9 cellular contexts compared by ENCODE assay signal in genomic region chr10:22322663-22323160, GRCh38. TPM values are rescaled to one million over a fixed set of nuclear protein-coding genes. Genes with fewer than 3 reads are reported as not detected.
DNase-seq lines count a peak whose midpoint lies in the region; ATAC-seq and TF ChIP-seq lines count a peak whose summit lies in the region.
"Had no signal": no experiment of that assay in that cellular context is flagged by ENCODE, and none has a peak within 500 bp of the region (broad histone marks: within the 10 kb centered on the region; RNA-seq: fewer than 3 reads in every experiment).

No MANE protein-coding gene starts in this region.

- H3K27ac Mint-ChIP-seq in naive thymus-derived CD8-positive, alpha-beta T cell: peak overlapping the region; percentile 72 to 94 (median 88)

- H3K4me3 Mint-ChIP-seq in naive thymus-derived CD8-positive, alpha-beta T cell: peak overlapping the region; percentile 81 to 94 (median 86)

- H3K4me1 Mint-ChIP-seq in naive thymus-derived CD8-positive, alpha-beta T cell: peaks cover 11 to 66% (median 48%) of the 10 kb centered on the region in 4 donors

- H3K36me3 Mint-ChIP-seq in naive thymus-derived CD8-positive, alpha-beta T cell: peaks cover 2 to 15% (median 5%) of the 10 kb centered on the region in 3 donors

- peak overlapping the region; percentile 71 for H3K4me3 ChIP-seq in AG10803 (ENCODE audit: low read length)
- peak overlapping the region; percentile 66 for H3K4me3 ChIP-seq in Jurkat, Clone E6-1 (ENCODE audit: low read length)
- H3K4me3 ChIP-seq in choroid plexus epithelial cell (ENCODE audit: low read depth, low read length): peak overlapping the region; percentile 57

- DNase-seq in AG10803 (ENCODE audit: low read depth) (no peak), choroid plexus epithelial cell (ENCODE audit: low read depth) (no peak), NCI-H1436 treated with DMSO at 0.1 percent for 48 hours (lab: John Stamatoyannopoulos, UW) (no peak), iPS-NIHi11 (ENCODE audit: low spot score) (no peak), NCI-H1436 (lab: John Stamatoyannopoulos, UW) (no peak)
- DNase-seq in Jurkat, Clone E6-1 (ENCODE audit: low read depth, low spot score): no peak
- peak in 1 of 10 donors; percentile 17 for DNase-seq in naive thymus-derived CD8-positive, alpha-beta T cell
- DNase-seq: NCI-H526 had no signal

- no peak for ATAC-seq in naive thymus-derived CD8-positive, alpha-beta T cell
- no peak for ATAC-seq in GM18858 (IDR thresholded peaks at IDR 0.05; ENCODE audit: unreplicated experiment)

- POLR2A ChIA-PET in naive thymus-derived CD8-positive, alpha-beta T cell (lab: Charles Lee): interaction anchor here (0.9 to 6.0 kb wide), 8 partner anchors 9 to 347 kb away, joined by 3 to 53 read pairs (median 8); partner anchors contain the start of gene DNAJC1

- peaks cover 3 to 35% (median 22%) of the 10 kb centered on the region in 5 donors for H3K27me3 Mint-ChIP-seq in naive thymus-derived CD8-positive, alpha-beta T cell

- TF ChIP-seq CTCF in AG10803 (conservative IDR thresholded peaks at IDR 0.05; ENCODE audit: low read length) (no peak), choroid plexus epithelial cell (conservative IDR thresholded peaks at IDR 0.05; ENCODE audit: low read depth, low read length) (no peak)

- H3K9me3 Mint-ChIP-seq in naive thymus-derived CD8-positive, alpha-beta T cell: peaks cover 0 to 3% (median 0%) of the 10 kb centered on the region in 9 donors

RNA-seq across cellular contexts. Expression of gene BMI1, which starts 1.8 kb away (rescaled TPM):
- 68.3 TPM for polyA plus RNA-seq in Jurkat, Clone E6-1 (2012; ENCODE audit: insufficient read depth, insufficient read length)
- total RNA-seq in naive thymus-derived CD8-positive, alpha-beta T cell: 10 to 100 TPM; 70.2 to 80.3 TPM
- polyA plus RNA-seq in naive thymus-derived CD8-positive, alpha-beta T cell: 10 to 100 TPM; 22.5 to 32.9 (median 25.7) TPM

RNA-seq across cellular contexts. Expression of gene COMMD3, which starts 6.5 kb away (rescaled TPM):
- 127 TPM for polyA plus RNA-seq in Jurkat, Clone E6-1 (2012; ENCODE audit: insufficient read depth, insufficient read length)
- total RNA-seq in naive thymus-derived CD8-positive, alpha-beta T cell: 10 to 100 TPM; 53.9 to 59.3 TPM
- polyA plus RNA-seq in naive thymus-derived CD8-positive, alpha-beta T cell: 10 to 100 TPM; 38.5 to 57.8 (median 48.4) TPM

RNA-seq across cellular contexts. Expression of gene SPAG6, which starts 22.6 kb away (rescaled TPM):
- polyA plus RNA-seq in Jurkat, Clone E6-1 (2012; ENCODE audit: insufficient read depth, insufficient read length): not detected
- total RNA-seq in naive thymus-derived CD8-positive, alpha-beta T cell: not detected
- polyA plus RNA-seq in naive thymus-derived CD8-positive, alpha-beta T cell: not detected
